Comparison of ENCODE assay signal across 23 cellular contexts in the genomic region with DNA sequence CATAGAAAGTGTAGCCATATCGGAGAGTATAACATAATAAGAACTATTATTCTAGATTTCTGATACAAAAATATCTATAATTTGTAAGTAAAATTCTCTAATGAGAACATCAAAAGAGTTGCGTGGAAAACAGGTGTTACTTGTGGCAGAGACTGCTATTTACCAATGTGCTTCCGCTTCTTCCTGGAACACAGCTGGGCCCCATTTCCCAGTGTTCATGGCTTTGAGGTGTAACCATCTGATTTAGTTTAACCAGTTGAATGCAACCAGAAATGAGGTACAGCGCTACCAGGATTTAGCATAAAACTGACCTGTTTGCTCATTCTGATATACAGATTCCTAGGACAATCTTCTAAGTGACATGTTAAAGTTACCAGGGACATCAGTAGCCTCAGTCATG.
"Had no signal": no experiment of that assay in that cellular context is flagged by ENCODE, and none has a peak within 500 bp of the region (broad histone marks: within the 10 kb centered on the region; RNA-seq: fewer than 3 reads in every experiment).

No MANE protein-coding gene starts in this region.

- H3K36me3 ChIP-seq: esophagus squamous epithelium, gastrocnemius medialis, heart right ventricle, left lung, lower lobe of right lung had no signal

- H3K4me3 ChIP-seq: esophagus squamous epithelium, gastrocnemius medialis, heart right ventricle, left lung, lower lobe of right lung, mucosa of descending colon had no signal

- H3K4me1 ChIP-seq: esophagus squamous epithelium, gastrocnemius medialis, heart right ventricle, left lung, lower lobe of right lung had no signal

- H3K27ac ChIP-seq: epithelial cell of prostate, esophagus squamous epithelium, gastrocnemius medialis, heart right ventricle, left lung, lower lobe of right lung had no signal

- DNase-seq: cortex of kidney; effector CD8-positive, alpha-beta T cell; effector memory CD8-positive, alpha-beta T cell; endodermal cell; erythroblast; esophagus squamous epithelium; foreskin fibroblast; foreskin melanocyte; gastrocnemius medialis; glutamatergic neuron; head of caudate nucleus; heart right ventricle; hippocampal formation; left cardiac atrium; left lung; left ventricle myocardium superior; lower lobe of right lung; mesenchymal stem cell; mucosa of descending colon; naive B cell; naive thymus-derived CD8-positive, alpha-beta T cell had no signal

- ATAC-seq: effector memory CD8-positive, alpha-beta T cell; esophagus mucosa; gastrocnemius medialis; heart right ventricle; left cardiac atrium; left lung; left ventricle myocardium superior; lower lobe of right lung; mucosa of descending colon; naive thymus-derived CD8-positive, alpha-beta T cell had no signal

- H3K9me3 ChIP-seq: esophagus squamous epithelium, gastrocnemius medialis, heart right ventricle, left lung, lower lobe of right lung, mucosa of descending colon had no signal

- H3K27me3 ChIP-seq: esophagus squamous epithelium, gastrocnemius medialis, left lung had no signal
